2 cellular contexts compared by ENCODE assay signal in genomic region chr15:27821273-27821672, GRCh38.
A peak's percentile ranks its signal among the peaks of the same experiment; 100 is the strongest.
TF ChIP-seq lines count a peak whose summit lies in the region.

No MANE protein-coding gene starts in this region.

TF ChIP-seq in HepG2, 621 proteins besides CTCF, POLR2A, EP300 and RAD21:
- TF ChIP-seq MNT (IDR thresholded peaks at IDR 0.05), result peak; percentile 90
- TF ChIP-seq ZNF256 (CRISPR knock-in tag; conservative IDR thresholded peaks at IDR 0.05), result no peak

TF ChIP-seq in K562, 482 proteins besides CTCF, POLR2A, EP300 and RAD21:
- TF ChIP-seq PTTG1 (tag; IDR thresholded peaks at IDR 0.05; ENCODE audit: low read depth), result no peak
- TF ChIP-seq TEAD1 (CRISPR knock-in tag; IDR thresholded peaks at IDR 0.05), result no peak
- TF ChIP-seq CBX8 (IDR thresholded peaks at IDR 0.05; ENCODE audit: borderline replicate concordance, extremely low read depth, low read depth, low read length, poor library complexity, severe bottlenecking), result no peak
- no peak for TF ChIP-seq HCFC1 (IDR thresholded peaks at IDR 0.05; ENCODE audit: low read depth, low read length)
- no peak for TF ChIP-seq PHB (CRISPR knock-in tag; IDR thresholded peaks at IDR 0.05)
- no peak for TF ChIP-seq SMARCA4 (IDR thresholded peaks at IDR 0.05)
- TF ChIP-seq ZBTB8A (IDR thresholded peaks at IDR 0.05; ENCODE audit: partially characterized antibody), result no peak
- TF ChIP-seq PRPF4 (IDR thresholded peaks at IDR 0.05; ENCODE audit: insufficient read depth, low read depth, low read length, poor library complexity, severe bottlenecking), result no peak
- TF ChIP-seq ZNF780A (CRISPR knock-in tag; IDR thresholded peaks at IDR 0.05), result no peak
- TF ChIP-seq ZNF224 (CRISPR knock-in tag; IDR thresholded peaks at IDR 0.05), result no peak
- no peak for TF ChIP-seq RBM15 (IDR thresholded peaks at IDR 0.05; ENCODE audit: insufficient read depth, low read length)
- TF ChIP-seq ZNF584 (CRISPR knock-in tag; IDR thresholded peaks at IDR 0.05; ENCODE audit: low read depth), result no peak
- no peak for TF ChIP-seq RNF2 (IDR thresholded peaks at IDR 0.05)
- no peak for TF ChIP-seq RCOR1 (IDR thresholded peaks at IDR 0.05; ENCODE audit: borderline replicate concordance in 1 of 2, low read depth in 2 of 2, low read length in 2 of 2)
- no peak for TF ChIP-seq TCF15 (CRISPR knock-in tag; IDR thresholded peaks at IDR 0.05)
- no peak for TF ChIP-seq FOSL1 (tag; conservative IDR thresholded peaks at IDR 0.05)
TF ChIP-seq in K562: peak in this region for 0.
